In genomic region chr1:208231929-208232360, GRCh38 we compare ENCODE assay signal across 11 cellular contexts. TPM values are rescaled to one million over a fixed set of nuclear protein-coding genes. Genes with fewer than 3 reads are reported as not detected.
DNase-seq lines count a peak whose midpoint lies in the region; TF ChIP-seq lines count a peak whose summit lies in the region.
"Had no signal": no experiment of that assay in that cellular context is flagged by ENCODE, and none has a peak within 500 bp of the region (broad histone marks: within the 10 kb centered on the region; RNA-seq: fewer than 3 reads in every experiment).

No MANE protein-coding gene starts in this region.

- H4K8ac ChIP-seq in neuronal stem cell (ENCODE audit: low read depth, low read length): no peak overlapping the region

- no peak for TF ChIP-seq CTCF in nephron (IDR thresholded peaks at IDR 0.05; ENCODE audit: unreplicated experiment in 3 of 3)

- H3K14ac ChIP-seq in neuronal stem cell (ENCODE audit: low read length): no peak overlapping the region

- H2BK5ac ChIP-seq in neuronal stem cell (ENCODE audit: low read length): no peak overlapping the region

- peaks cover 9% of the 10 kb centered on the region for H3K36me3 Mint-ChIP-seq in nephron (ENCODE audit: low read depth)
- H3K36me3 Mint-ChIP-seq: CD8-positive, alpha-beta memory T cell; naive B cell had no signal

- no peak overlapping the region for H2BK120ac ChIP-seq in neuronal stem cell (ENCODE audit: low read depth, low read length)

- no peak overlapping the region for H2AK5ac ChIP-seq in neuronal stem cell (ENCODE audit: low read depth, low read length)

- DNase-seq in COLO668 (lab: John Stamatoyannopoulos, UW; ENCODE audit: unreplicated experiment) (peak; percentile 56), NCI-H2081 (lab: John Stamatoyannopoulos, UW) (peak; percentile 64 to 81), dedifferentiated amniotic fluid mesenchymal stem cell (ENCODE audit: extremely low spot score) (peak; percentile 82), NCI-H2171 (lab: John Stamatoyannopoulos, UW) (no peak), neuronal stem cell (ENCODE audit: low spot score) (no peak), SW 1271 (lab: John Stamatoyannopoulos, UW) (no peak)
- no peak for DNase-seq in activated CD4-positive, CD25-positive, alpha-beta regulatory T cell treated with anti-CD3 and anti-CD28 coated beads, Interleukin-2, amount 50 U/mL, for 72 hours
- DNase-seq: CD8-positive, alpha-beta memory T cell; naive B cell; NCI-H526 had no signal

- H2BK12ac ChIP-seq in neuronal stem cell (ENCODE audit: low read length): no peak overlapping the region

- H3K79me1 ChIP-seq in neuronal stem cell (ENCODE audit: low read depth, low read length): no peaks in the 10 kb centered on the region

- no peak overlapping the region for H3K18ac ChIP-seq in neuronal stem cell (ENCODE audit: low read length)

- no peak overlapping the region for H3K23ac ChIP-seq in neuronal stem cell (ENCODE audit: low read depth, low read length, poor library complexity)

- H3K27ac Mint-ChIP-seq in nephron: peak overlapping the region; percentile 66 to 73 (median 72)
- H3K27ac Mint-ChIP-seq: CD8-positive, alpha-beta memory T cell had no signal

- no peak overlapping the region for H3K9ac ChIP-seq in neuronal stem cell (ENCODE audit: low read depth, low read length, poor library complexity)

- no peaks in the 10 kb centered on the region for H3K36me3 ChIP-seq in neuronal stem cell (replicated peaks in 1 of 2; ENCODE audit: control insufficient read depth in 2 of 2, insufficient read depth in 2 of 2, low read length in 2 of 2)

- WGBS in neuronal stem cell (ENCODE audit: extremely low coverage in 2 of 2, insufficient read length in 2 of 2, insufficient replicate concordance in 1 of 2), 2 donors: no CpG with 5 or more reads among the region's 2 CpGs

- peaks cover 31 to 52% of the 10 kb centered on the region in 2 donors for H3K4me1 ChIP-seq in neuronal stem cell (ENCODE audit: control insufficient read depth in 2 of 2, insufficient read depth in 1 of 2, low read depth in 1 of 2, low read length in 2 of 2)

- no peak overlapping the region for H2BK15ac ChIP-seq in neuronal stem cell (ENCODE audit: low read length)

- no peak overlapping the region for H3K4me2 ChIP-seq in neuronal stem cell (ENCODE audit: insufficient read depth, low read length, poor library complexity, severe bottlenecking)

- H3K4me3 Mint-ChIP-seq in nephron: peak overlapping the region in 2 of 3 experiments; percentile 4 to 15
- H3K4me3 Mint-ChIP-seq: CD8-positive, alpha-beta memory T cell; naive B cell had no signal

- H2AFZ ChIP-seq in neuronal stem cell (ENCODE audit: low read length): no peak overlapping the region

- peaks cover 91% of the 10 kb centered on the region for H3K4me1 Mint-ChIP-seq in nephron

- H4K91ac ChIP-seq in neuronal stem cell (ENCODE audit: low read depth, low read length, poor library complexity): no peak overlapping the region

- no peaks in the 10 kb centered on the region for H3K27me3 ChIP-seq in neuronal stem cell (ENCODE audit: control insufficient read depth in 3 of 3, insufficient read depth in 3 of 3, low read depth in 1 of 3, low read length in 3 of 3)

- H3K4ac ChIP-seq in neuronal stem cell (ENCODE audit: low read length): no peak overlapping the region

- no peak overlapping the region for H3K27ac ChIP-seq in neuronal stem cell (replicated peaks; ENCODE audit: low read length)

- no peak overlapping the region for H3K4me3 ChIP-seq in neuronal stem cell (ENCODE audit: low read length in 2 of 2)

- H3K27me3 Mint-ChIP-seq in nephron (ENCODE audit: low read depth): peaks cover 23% of the 10 kb centered on the region

- H3K9me3 ChIP-seq in neuronal stem cell (replicated peaks in 1 of 2; ENCODE audit: control insufficient read depth in 2 of 2, insufficient read depth in 1 of 2, low read depth in 1 of 2, low read length in 2 of 2): no peaks in the 10 kb centered on the region

- H3K9me3 Mint-ChIP-seq in nephron: no peaks in the 10 kb centered on the region
- H3K9me3 Mint-ChIP-seq: CD8-positive, alpha-beta memory T cell; naive B cell had no signal

RNA-seq across cellular contexts. Expression of gene PLXNA2, which starts 12.2 kb away (rescaled TPM):
- polyA plus RNA-seq in neuronal stem cell (2013, experiment 1 of 2): 1.2 TPM
- 1.1 TPM for polyA plus RNA-seq in neuronal stem cell (2013, experiment 2 of 2)

Comparison
In these comparisons a context has a peak if more than half of its experiments do, and no peak if none do; other contexts are left out.
1. DNase-seq: peak in COLO668 (single experiment), NCI-H2081 (2 of 2) and dedifferentiated amniotic fluid mesenchymal stem cell (single experiment); none in NCI-H2171 (single experiment), neuronal stem cell (single experiment), activated CD4-positive, CD25-positive, alpha-beta regulatory T cell treated with anti-CD3 and anti-CD28 coated beads, Interleukin-2, amount 50 U/mL, for 72 hours (single experiment) and SW 1271 (0 of 2).